8 cellular contexts compared by ENCODE assay signal in genomic region chr15:92822216-92823144, GRCh38.
A peak's percentile ranks its signal among the peaks of the same experiment; 100 is the strongest.
DNase-seq lines count a peak whose midpoint lies in the region; ATAC-seq, FAIRE-seq and TF ChIP-seq lines count a peak whose summit lies in the region.

No MANE protein-coding gene starts in this region.

- peak overlapping the region; percentile 59 for H3K27ac Mint-ChIP-seq in osteocyte (ENCODE audit: unreplicated experiment)

- no peak for TF ChIP-seq POLR2A in GM12891 (IDR thresholded peaks at IDR 0.05; ENCODE audit: low read depth, low read length)

- WGBS in right cardiac atrium: 47% methylated on average over 2 of the region's 2 CpGs

- H3K9me3 Mint-ChIP-seq in osteocyte (ENCODE audit: unreplicated experiment): no peaks in the 10 kb centered on the region

- DNase-seq in GM12891 (ENCODE audit: insufficient read length, low spot score) (no peak), NCI-H526 treated with DMSO at 0.1 percent for 48 hours (lab: John Stamatoyannopoulos, UW) (peak; percentile 27), caudate nucleus (lab: John Stamatoyannopoulos, UW) (no peak), osteocyte (ENCODE audit: extremely low spot score, unreplicated experiment) (no peak), activated gamma-delta T cell (lab: John Stamatoyannopoulos, UW) (no peak), T1000 (lab: John Stamatoyannopoulos, UW) (no peak), right cardiac atrium (no peak)

- H3K4me3 Mint-ChIP-seq in osteocyte (ENCODE audit: unreplicated experiment): peak overlapping the region; percentile 40

- intact Hi-C loops in right cardiac atrium (cut with DNase I): no loop called here

- peaks cover 43% of the 10 kb centered on the region for H3K4me1 Mint-ChIP-seq in osteocyte (ENCODE audit: unreplicated experiment)

- H3K27me3 ChIP-seq in right cardiac atrium (ENCODE audit: control insufficient read depth, insufficient read depth): no peaks in the 10 kb centered on the region

- ATAC-seq in GM19328 (IDR thresholded peaks at IDR 0.05; ENCODE audit: unreplicated experiment): no peak
- no peak for ATAC-seq in right cardiac atrium

- no peaks in the 10 kb centered on the region for H3K27me3 Mint-ChIP-seq in osteocyte (ENCODE audit: unreplicated experiment)

- H3K4me3 ChIP-seq in right cardiac atrium (ENCODE audit: low read length): no peak overlapping the region

- no peaks in the 10 kb centered on the region for H3K9me3 ChIP-seq in right cardiac atrium (ENCODE audit: control insufficient read depth, low read length)

- no peaks in the 10 kb centered on the region for H3K4me1 ChIP-seq in right cardiac atrium (ENCODE audit: control insufficient read depth, insufficient read depth, low read length)

- FAIRE-seq in GM12891 (lab: Jason Lieb, UNC): peak; percentile 9

- TF ChIP-seq CTCF in osteocyte (IDR thresholded peaks at IDR 0.05): no peak

- H3K36me3 Mint-ChIP-seq in osteocyte (ENCODE audit: unreplicated experiment): no peaks in the 10 kb centered on the region

- H3K27ac ChIP-seq in caudate nucleus (ENCODE audit: low read depth, low read length) (peak overlapping the region; percentile 85), right cardiac atrium (ENCODE audit: low read length) (no peak overlapping the region)

TF ChIP-seq in GM12891, 5 proteins besides CTCF, POLR2A, EP300 and RAD21:
- TF ChIP-seq POLR2AphosphoS5 (IDR thresholded peaks at IDR 0.05; ENCODE audit: low read depth, low read length) (no peak), SPI1 (IDR thresholded peaks at IDR 0.05; ENCODE audit: low read depth, low read length) (no peak), TAF1 (IDR thresholded peaks at IDR 0.05; ENCODE audit: low read depth, low read length) (no peak), PAX5 (IDR thresholded peaks at IDR 0.05; ENCODE audit: insufficient read depth, low read length, severe bottlenecking) (no peak)
